18 cellular contexts compared by ENCODE assay signal in the genomic region with DNA sequence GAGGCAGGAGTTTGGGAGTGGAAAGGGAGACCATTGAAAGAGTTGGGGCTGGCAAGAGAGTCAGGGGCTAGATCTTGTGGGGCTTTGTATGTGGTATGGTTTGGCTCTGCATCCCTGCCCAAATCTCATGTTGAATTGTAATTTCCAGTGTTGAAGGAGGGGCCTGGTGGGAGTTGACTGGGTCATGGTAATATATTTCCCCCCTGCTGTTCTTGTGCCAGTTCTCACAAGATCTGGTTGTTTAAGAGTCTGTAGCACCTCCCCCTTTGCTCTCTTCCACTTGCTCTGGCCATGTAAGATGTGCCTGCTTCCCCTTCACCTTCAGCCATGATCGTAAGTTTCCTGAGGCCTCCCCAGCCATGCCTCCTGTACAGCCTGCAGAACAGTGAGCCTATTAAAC. TPM values are rescaled to one million over a fixed set of nuclear protein-coding genes. Genes with fewer than 3 reads are reported as not detected.
"Had no signal": no experiment of that assay in that cellular context is flagged by ENCODE, and none has a peak within 500 bp of the region (broad histone marks: within the 10 kb centered on the region; RNA-seq: fewer than 3 reads in every experiment).

No MANE protein-coding gene starts in this region.

- H3K9me3 Mint-ChIP-seq: activated naive CD4-positive, alpha-beta T cell treated with anti-CD3 and anti-CD28 coated beads, Interleukin-2, amount 50 U/mL, for 24 hours; natural killer cell had no signal

- H3K9me3 ChIP-seq: esophagus muscularis mucosa, lower lobe of right lung, stomach, vagina had no signal

- H3K27me3 ChIP-seq: esophagus muscularis mucosa, stomach, vagina had no signal

- DNase-seq: activated CD4-positive, alpha-beta T cell treated with anti-CD3 and anti-CD28 coated beads, Interleukin-2, amount 50 U/mL, for 4 hours; activated gamma-delta T cell; dermis blood vessel endothelial cell; effector memory CD4-positive, alpha-beta T cell; left cardiac atrium; lower lobe of right lung; natural killer cell; retina; stimulated activated CD4-positive, alpha-beta T cell treated with anti-CD3 and anti-CD28 coated beads, Interleukin-12 subunit alpha, Interleukin-12 subunit beta, amount 100 ng/mL, for 4 hours; stimulated activated CD4-positive, alpha-beta T cell treated with anti-CD3 and anti-CD28 coated beads, Interleukin-1b, Interleukin-23, amount 100 ng/mL, for 48 hours; stomach; T-helper 2 cell; trophoblast cell had no signal

- H3K27ac ChIP-seq: esophagus muscularis mucosa, lower lobe of right lung, stomach, vagina had no signal

- H3K4me3 Mint-ChIP-seq: activated naive CD4-positive, alpha-beta T cell treated with anti-CD3 and anti-CD28 coated beads, Interleukin-2, amount 50 U/mL, for 24 hours; natural killer cell had no signal

- H3K4me3 ChIP-seq: esophagus muscularis mucosa, lower lobe of right lung, stomach, vagina had no signal

- H3K27ac Mint-ChIP-seq: activated naive CD4-positive, alpha-beta T cell treated with anti-CD3 and anti-CD28 coated beads, Interleukin-2, amount 50 U/mL, for 24 hours; natural killer cell had no signal

- H3K36me3 Mint-ChIP-seq: activated naive CD4-positive, alpha-beta T cell treated with anti-CD3 and anti-CD28 coated beads, Interleukin-2, amount 50 U/mL, for 24 hours; natural killer cell had no signal

- H3K4me1 Mint-ChIP-seq: activated naive CD4-positive, alpha-beta T cell treated with anti-CD3 and anti-CD28 coated beads, Interleukin-2, amount 50 U/mL, for 24 hours; natural killer cell had no signal

- ATAC-seq: left cardiac atrium, lower lobe of right lung, natural killer cell had no signal

RNA-seq across cellular contexts. Expression of a gene that starts 10.1 kb away (rescaled TPM):
- total RNA-seq: natural killer cell had no signal

RNA-seq across cellular contexts. Expression of a gene that starts 22.6 kb away (rescaled TPM):
- total RNA-seq: dermis blood vessel endothelial cell, endothelial cell of umbilical vein, glomerular endothelial cell had no signal
